13 cellular contexts compared by ENCODE assay signal in genomic region chr5:131242728-131243255, GRCh38. TPM values are rescaled to one million over a fixed set of nuclear protein-coding genes. Genes with fewer than 3 reads are reported as not detected.
DNase-seq lines count a peak whose midpoint lies in the region; ATAC-seq and TF ChIP-seq lines count a peak whose summit lies in the region.
"Had no signal": no experiment of that assay in that cellular context is flagged by ENCODE, and none has a peak within 500 bp of the region (broad histone marks: within the 10 kb centered on the region; RNA-seq: fewer than 3 reads in every experiment).

No MANE protein-coding gene starts in this region.

- H2AFZ ChIP-seq in smooth muscle cell (ENCODE audit: low read depth), result no peak overlapping the region

- H3K9ac ChIP-seq in smooth muscle cell (ENCODE audit: low read depth), result no peak overlapping the region

- no peaks in the 10 kb centered on the region for H3K36me3 ChIP-seq in suprapubic skin
- no peaks in the 10 kb centered on the region for H3K36me3 ChIP-seq in smooth muscle cell (ENCODE audit: low read depth)
- H3K36me3 ChIP-seq: gastrocnemius medialis, HAP-1 had no signal

- DNase-seq in AG08395 (ENCODE audit: low spot score) (peak; percentile 69), T1000 (lab: John Stamatoyannopoulos, UW) (peak; percentile 18), foreskin fibroblast (peak; percentile 95), suprapubic skin (ENCODE audit: low spot score in 2 of 2) (no peak), GM19240 (ENCODE audit: insufficient read length, low spot score) (no peak), hypothalamus (lab: John Stamatoyannopoulos, UW) (no peak), smooth muscle cell (lab: John Stamatoyannopoulos, UW; ENCODE audit: unreplicated experiment) (no peak)
- DNase-seq: DMS 273 treated with DMSO at 0.1 percent for 48 hours, gastrocnemius medialis, naive B cell, NCI-H748 treated with DMSO at 0.1 percent for 48 hours had no signal

- no peak overlapping the region for H3K4me2 ChIP-seq in smooth muscle cell

- H3K9me3 ChIP-seq in suprapubic skin (no peaks in the 10 kb centered on the region), smooth muscle cell (replicated peaks; ENCODE audit: low read depth) (peaks cover 11% of the 10 kb centered on the region)
- H3K9me3 ChIP-seq: gastrocnemius medialis, HAP-1 had no signal

- H3K27ac ChIP-seq in suprapubic skin (no peak overlapping the region), smooth muscle cell (ENCODE audit: low read depth) (no peak overlapping the region)
- H3K27ac ChIP-seq: gastrocnemius medialis had no signal

- TF ChIP-seq CTCF in foreskin fibroblast (IDR thresholded peaks at IDR 0.05; ENCODE audit: low read depth, low read length), result no peak
- no peak for TF ChIP-seq CTCF in suprapubic skin (IDR thresholded peaks at IDR 0.05)
- no peak for TF ChIP-seq CTCF in smooth muscle cell (IDR thresholded peaks at IDR 0.05; ENCODE audit: borderline replicate concordance, insufficient read depth, poor library complexity, severe bottlenecking)

- H3K79me2 ChIP-seq in smooth muscle cell (ENCODE audit: low read depth), result no peaks in the 10 kb centered on the region

- no peaks in the 10 kb centered on the region for H3K4me1 ChIP-seq in suprapubic skin
- H3K4me1 ChIP-seq in smooth muscle cell (ENCODE audit: low read depth), result no peaks in the 10 kb centered on the region
- H3K4me1 ChIP-seq: gastrocnemius medialis, HAP-1 had no signal

- H3K27me3 ChIP-seq in suprapubic skin (no peaks in the 10 kb centered on the region), smooth muscle cell (ENCODE audit: low read depth) (no peaks in the 10 kb centered on the region)
- H3K27me3 ChIP-seq: gastrocnemius medialis had no signal

- H3K4me3 ChIP-seq in foreskin fibroblast (ENCODE audit: low read depth in 1 of 2, low read length in 2 of 2), result no peak overlapping the region
- no peak overlapping the region for H3K4me3 ChIP-seq in suprapubic skin
- H3K4me3 ChIP-seq in smooth muscle cell, result no peak overlapping the region
- H3K4me3 ChIP-seq: gastrocnemius medialis, HAP-1 had no signal

- no peak for TF ChIP-seq POLR2A in suprapubic skin (IDR thresholded peaks at IDR 0.05)

- ATAC-seq in GM19395 (IDR thresholded peaks at IDR 0.05; ENCODE audit: unreplicated experiment), result peak; percentile 41
- ATAC-seq: gastrocnemius medialis had no signal

- H3F3A ChIP-seq in smooth muscle cell (ENCODE audit: low read depth), result no peaks in the 10 kb centered on the region

- no peaks in the 10 kb centered on the region for H4K20me1 ChIP-seq in smooth muscle cell (ENCODE audit: low read depth)

- no peak for TF ChIP-seq EP300 in suprapubic skin (IDR thresholded peaks at IDR 0.05)

RNA-seq across cellular contexts. Expression of gene CDC42SE2, which starts 21.1 kb away (rescaled TPM):
- total RNA-seq in suprapubic skin, result 10 to 100 TPM; 32.4 to 46.6 (median 36.7) TPM
- 24.0 and 31.5 TPM in 2 replicates for total RNA-seq in smooth muscle cell
- 12.6 and 16.4 TPM in 2 replicates for polyA plus RNA-seq in smooth muscle cell

Comparison
In these comparisons a context has a peak if more than half of its experiments do, and no peak if none do; other contexts are left out.
1. DNase-seq: peak in AG08395 (single experiment), T1000 (single experiment) and foreskin fibroblast (2 of 2); none in suprapubic skin (0 of 2), GM19240 (single experiment), hypothalamus (0 of 51) and smooth muscle cell (single experiment).